8 cellular contexts compared by ENCODE assay signal in genomic region chr20:62805711-62806382, GRCh38. TPM values are rescaled to one million over a fixed set of nuclear protein-coding genes. Genes with fewer than 3 reads are reported as not detected.
DNase-seq lines count a peak whose midpoint lies in the region; ATAC-seq and TF ChIP-seq lines count a peak whose summit lies in the region.

No MANE protein-coding gene starts in this region.

- H3K27me3 ChIP-seq in esophagus muscularis mucosa (no peaks in the 10 kb centered on the region), neuron (ENCODE audit: insufficient read depth, low read length) (no peaks in the 10 kb centered on the region)

- H2AFZ ChIP-seq in neuron (ENCODE audit: low read depth, low read length), result no peak overlapping the region

- 65% methylated on average over 9 of the region's 25 CpGs for WGBS in esophagus muscularis mucosa

- H3K4me3 ChIP-seq in esophagus muscularis mucosa, result peak overlapping the region; percentile 86 to 100 (median 96)
- peak overlapping the region; percentile 78 for H3K4me3 ChIP-seq in neuron (ENCODE audit: low read length)

- H3K4me1 ChIP-seq in ES-I3 (ENCODE audit: insufficient read depth, low read length) (no peaks in the 10 kb centered on the region; the same call in 1 of the 2 replicates), esophagus muscularis mucosa (peaks cover 37 to 48% (median 40%) of the 10 kb centered on the region in 4 donors), neuron (ENCODE audit: insufficient read depth, low read length) (peaks cover 15% of the 10 kb centered on the region)

- CTCF ChIA-PET in RWPE1 (lab: Yijun Ruan, JAX), result interaction anchor here (0.5 to 1.0 kb wide), 5 partner anchors 10 to 430 kb away, joined by 3 to 4 read pairs (median 3); partner anchors contain the start of gene MRGBP

- POLR2A ChIA-PET in RWPE1 (lab: Yijun Ruan, JAX; ENCODE audit: low non-redundant PET), result no interaction called here

- intact Hi-C loops in esophagus muscularis mucosa (cut with DNase I), result no loop called here

- no peak for TF ChIP-seq CTCF in RWPE1 (conservative IDR thresholded peaks at IDR 0.05; ENCODE audit: low read depth)
- no peak for TF ChIP-seq CTCF in esophagus muscularis mucosa (IDR thresholded peaks at IDR 0.05)

- H3K9me3 ChIP-seq in ES-I3 (ENCODE audit: control insufficient read depth, insufficient read depth, low read length), result no peaks in the 10 kb centered on the region
- no peaks in the 10 kb centered on the region for H3K9me3 ChIP-seq in esophagus muscularis mucosa
- H3K9me3 ChIP-seq in neuron (ENCODE audit: low read length), result no peaks in the 10 kb centered on the region

- DNase-seq in RWPE1 (ENCODE audit: low spot score) (no peak), esophagus muscularis mucosa (ENCODE audit: extremely low spot score) (no peak), activated gamma-delta T cell (lab: John Stamatoyannopoulos, UW) (no peak)

- H3K9ac ChIP-seq in ES-I3 (ENCODE audit: low read depth, low read length), result peak overlapping the region; percentile 71; the same call in 1 of the 2 replicates

- TF ChIP-seq POLR2A in esophagus muscularis mucosa (IDR thresholded peaks at IDR 0.05; ENCODE audit: low read depth), result no peak
- TF ChIP-seq POLR2A in GM18505 (IDR thresholded peaks at IDR 0.05; ENCODE audit: borderline replicate concordance, extremely low read depth, insufficient read depth, insufficient read length), result no peak

- H3K27ac ChIP-seq in RWPE1 (peak overlapping the region; percentile 97), esophagus muscularis mucosa (replicated peaks in 1 of 4) (peak overlapping the region; percentile 88 to 93 (median 92))

- TF ChIP-seq EP300 in esophagus muscularis mucosa (IDR thresholded peaks at IDR 0.05), result no peak

- H3K36me3 ChIP-seq in ES-I3 (ENCODE audit: insufficient read depth, low read length), result no peaks in the 10 kb centered on the region; the same call in 1 of the 2 replicates
- peaks cover 35 to 50% (median 44%) of the 10 kb centered on the region in 4 donors for H3K36me3 ChIP-seq in esophagus muscularis mucosa
- peaks cover 22% of the 10 kb centered on the region for H3K36me3 ChIP-seq in neuron (ENCODE audit: insufficient read depth, low read length)

- no peak for ATAC-seq in HG02970 (IDR thresholded peaks at IDR 0.05; ENCODE audit: low FRiP score, unreplicated experiment)
- no peak for ATAC-seq in HG03442 (IDR thresholded peaks at IDR 0.05; ENCODE audit: unreplicated experiment)
- ATAC-seq in GM18505 (IDR thresholded peaks at IDR 0.05; ENCODE audit: unreplicated experiment), result no peak

RNA-seq across cellular contexts. Expression of gene OGFR, which starts 1.2 kb away (rescaled TPM):
- 10 to 100 TPM; 46.1 to 84.5 (median 62.7) TPM for total RNA-seq in esophagus muscularis mucosa

RNA-seq across cellular contexts. Expression of gene MRGBP, which starts 9.6 kb away (rescaled TPM):
- 10 to 100 TPM in 2 of 4 donors, 1 to 10 TPM in 2; 7.6 to 16.7 (median 10.3) TPM for total RNA-seq in esophagus muscularis mucosa

RNA-seq across cellular contexts. Expression of gene COL9A3, which starts 11.0 kb away (rescaled TPM):
- total RNA-seq in esophagus muscularis mucosa, result 10 to 100 TPM; 13.4 to 22.9 (median 18.4) TPM

RNA-seq across cellular contexts. Expression of gene TCFL5, which starts 55.8 kb away (rescaled TPM):
- total RNA-seq in esophagus muscularis mucosa, result 10 to 100 TPM; 12.3 to 29.7 (median 18.8) TPM
